ENCODE assay signal across 9 cellular contexts in the genomic region with DNA sequence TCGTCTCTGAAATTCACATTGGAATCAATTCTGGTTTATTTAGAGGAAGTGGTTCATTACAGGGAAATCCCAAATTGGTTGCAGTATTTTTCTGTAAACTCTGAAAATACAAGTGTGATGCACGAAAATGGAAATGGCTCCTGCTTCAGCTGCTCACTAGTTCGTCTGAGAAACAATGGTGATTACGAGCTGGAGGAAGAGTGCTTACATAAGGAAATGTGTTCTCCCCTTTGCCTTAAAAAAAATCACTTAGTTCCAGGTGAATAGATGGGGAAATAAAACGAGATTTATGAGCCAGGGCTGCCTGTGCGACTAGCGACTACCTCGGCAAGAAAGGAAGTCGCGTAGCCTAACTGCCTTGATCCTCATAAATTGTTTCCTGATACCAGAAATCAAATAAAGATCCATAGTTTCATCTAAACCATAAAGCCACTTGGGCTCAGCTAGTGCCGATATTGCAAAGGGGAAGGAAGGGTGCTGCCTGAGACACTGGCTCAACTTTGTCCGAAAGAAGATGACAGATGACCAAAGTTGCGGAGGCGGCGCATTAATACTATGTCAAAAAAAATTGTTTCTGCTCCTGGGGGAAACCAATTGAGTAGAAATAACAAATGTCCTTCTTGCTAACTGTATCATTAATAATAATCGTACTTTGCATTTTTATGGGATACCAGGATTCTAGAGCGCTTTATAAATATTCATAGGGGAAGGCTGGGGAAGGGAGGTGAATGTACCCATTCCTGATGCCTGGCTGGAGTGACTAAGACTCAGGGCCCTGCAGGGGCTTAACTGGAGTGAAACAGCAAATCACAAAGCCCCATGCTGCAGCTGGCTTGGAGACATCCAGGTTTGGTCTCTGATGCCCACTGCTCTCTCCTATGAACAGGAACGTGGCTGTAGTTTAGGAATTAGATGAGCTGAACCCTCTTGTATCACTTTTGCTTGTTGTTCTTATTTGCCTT.
DNase-seq lines count a peak whose midpoint lies in the region; ATAC-seq and TF ChIP-seq lines count a peak whose summit lies in the region.
"Had no signal": no experiment of that assay in that cellular context is flagged by ENCODE, and none has a peak within 500 bp of the region (broad histone marks: within the 10 kb centered on the region; RNA-seq: fewer than 3 reads in every experiment).

No MANE protein-coding gene starts in this region.

- H3K27me3 Mint-ChIP-seq in T-helper 17 cell = peaks cover 25% of the 10 kb centered on the region
- H3K27me3 Mint-ChIP-seq in progenitor cell of endocrine pancreas = peaks cover 7% of the 10 kb centered on the region

- intact Hi-C loops in lower leg skin (cut with DNase I; ENCODE audit: low total_unique reads) = no loop called here

- TF ChIP-seq CTCF in GM12864 (IDR thresholded peaks at IDR 0.05; ENCODE audit: low read depth, low read length, missing control alignments) (no peak), lower leg skin (IDR thresholded peaks at IDR 0.05) (no peak), progenitor cell of endocrine pancreas (IDR thresholded peaks at IDR 0.05; ENCODE audit: unreplicated experiment) (no peak)

- H3K9me3 Mint-ChIP-seq in progenitor cell of endocrine pancreas (ENCODE audit: low read depth) = no peaks in the 10 kb centered on the region
- H3K9me3 Mint-ChIP-seq: dendritic cell treated with granulocyte-macrophage colony-stimulating factor and Interleukin-4, amounts not matched to agents 40 ng/mL and 50 ng/mL, for 4 days had no signal

- no peak for TF ChIP-seq POLR2A in lower leg skin (IDR thresholded peaks at IDR 0.05)

- no peaks in the 10 kb centered on the region for H3K4me1 Mint-ChIP-seq in T-helper 17 cell
- H3K4me1 Mint-ChIP-seq in progenitor cell of endocrine pancreas (ENCODE audit: low read depth) = peaks cover 2% of the 10 kb centered on the region

- no peaks in the 10 kb centered on the region for H3K36me3 Mint-ChIP-seq in T-helper 17 cell (ENCODE audit: low read depth)
- H3K36me3 Mint-ChIP-seq in progenitor cell of endocrine pancreas (ENCODE audit: insufficient read depth) = no peaks in the 10 kb centered on the region

- H3K27ac Mint-ChIP-seq in T-helper 17 cell (no peak overlapping the region), progenitor cell of endocrine pancreas (no peak overlapping the region)
- H3K27ac Mint-ChIP-seq: dendritic cell treated with granulocyte-macrophage colony-stimulating factor and Interleukin-4, amounts not matched to agents 40 ng/mL and 50 ng/mL, for 4 days had no signal

- no peaks in the 10 kb centered on the region for H3K9me3 ChIP-seq in T-helper 17 cell (ENCODE audit: control insufficient read depth, low read length, poor library complexity, severe bottlenecking)

- no peak for ATAC-seq in T-helper 17 cell

- peak; percentile 3 for DNase-seq in GM12864 (ENCODE audit: low read depth)
- peak; percentile 75 for DNase-seq in NCI-H1105 treated with DMSO at 0.1 percent for 48 hours (lab: John Stamatoyannopoulos, UW)
- DNase-seq in globus pallidus (ENCODE audit: low spot score) = peak; percentile 56
- DNase-seq in retina = peak; percentile 62
- no peak for DNase-seq in NCI-H510A treated with DMSO at 0.1 percent for 48 hours (lab: John Stamatoyannopoulos, UW)
- no peak for DNase-seq in T-helper 17 cell
- no peak for DNase-seq in lower leg skin (ENCODE audit: low spot score in 2 of 2)
- DNase-seq in progenitor cell of endocrine pancreas (ENCODE audit: low spot score, unreplicated experiment) = no peak

- H3K4me3 ChIP-seq in GM12864 (ENCODE audit: low read depth, low read length) (no peak overlapping the region; the same call in 1 of the 2 replicates), lower leg skin (ENCODE audit: low read depth, poor library complexity, severe bottlenecking) (no peak overlapping the region)

- WGBS in lower leg skin, 2 donors = 34 to 37% methylated on average over 18 of the region's 18 CpGs

- H3K4me3 Mint-ChIP-seq in T-helper 17 cell = no peak overlapping the region
- H3K4me3 Mint-ChIP-seq in progenitor cell of endocrine pancreas (ENCODE audit: low read depth) = no peak overlapping the region
- H3K4me3 Mint-ChIP-seq: dendritic cell treated with granulocyte-macrophage colony-stimulating factor and Interleukin-4, amounts not matched to agents 40 ng/mL and 50 ng/mL, for 4 days had no signal

Comparison
In these comparisons a context has a peak if more than half of its experiments do, and no peak if none do; other contexts are left out.
1. DNase-seq: peak in GM12864 (single experiment), NCI-H1105 treated with DMSO at 0.1 percent for 48 hours (single experiment), globus pallidus (single experiment) and retina (single experiment); none in NCI-H510A treated with DMSO at 0.1 percent for 48 hours (single experiment), T-helper 17 cell (0 of 3), lower leg skin (0 of 2) and progenitor cell of endocrine pancreas (single experiment).